20 cellular contexts compared by ENCODE assay signal in genomic region chr13:44151474-44151873, GRCh38.
"Had no signal": no experiment of that assay in that cellular context is flagged by ENCODE, and none has a peak within 500 bp of the region (broad histone marks: within the 10 kb centered on the region; RNA-seq: fewer than 3 reads in every experiment).

No MANE protein-coding gene starts in this region.

- ATAC-seq: activated naive CD4-positive, alpha-beta T cell treated with anti-CD3 and anti-CD28 coated beads, Interleukin-2, amount 50 U/mL, for 72 hours; activated T-helper 17 cell treated with anti-CD3 and anti-CD28 coated beads, Interleukin-2, amount 50 U/mL, for 72 hours; foreskin keratinocyte; upper lobe of right lung had no signal

- H3K9me3 ChIP-seq: sigmoid colon, spleen, upper lobe of right lung had no signal

- DNase-seq: activated CD4-positive, alpha-beta T cell treated with anti-CD3 and anti-CD28 coated beads for 1 hour; activated T-cell treated with anti-CD3 and anti-CD28 coated beads, Interleukin-2, amount 50 U/mL, for 1 hour; aorta; caudate nucleus; dermis blood vessel endothelial cell; effector CD8-positive, alpha-beta T cell; erythroblast; foreskin keratinocyte; hippocampal formation; kidney glomerular epithelial cell; nephron progenitor cell; occipital lobe; sigmoid colon; spleen; stimulated activated CD4-positive, alpha-beta T cell treated with anti-CD3 and anti-CD28 coated beads, Interleukin-4, amount 100 ng/mL, for 1 hour; stimulated activated naive CD4-positive, alpha-beta T cell treated with Interleukin-2 at 50 U/mL for 16 hours; T-helper 1 cell; upper lobe of right lung had no signal

- H3K27me3 ChIP-seq: foreskin keratinocyte, sigmoid colon, spleen, upper lobe of right lung had no signal

- H3K4me1 ChIP-seq: foreskin keratinocyte, spleen, upper lobe of right lung had no signal

- H3K27ac ChIP-seq: foreskin keratinocyte, sigmoid colon, spleen, upper lobe of right lung had no signal

- H3K4me3 ChIP-seq: sigmoid colon, spleen, upper lobe of right lung had no signal

- H3K36me3 ChIP-seq: sigmoid colon, spleen, upper lobe of right lung had no signal
